Comparison of ENCODE assay signal across 2 cellular contexts in genomic region chr4:78776729-78777555, GRCh38.
A peak's percentile ranks its signal among the peaks of the same experiment; 100 is the strongest.
TF ChIP-seq lines count a peak whose summit lies in the region.

No MANE protein-coding gene starts in this region.

TF ChIP-seq in IMR-90, 13 proteins besides CTCF, POLR2A, EP300 and RAD21:
- TF ChIP-seq MXI1 (IDR thresholded peaks at IDR 0.05; ENCODE audit: borderline replicate concordance, low read depth, low read length): no peak
- no peak for TF ChIP-seq MAZ (IDR thresholded peaks at IDR 0.05; ENCODE audit: borderline replicate concordance, low read depth, low read length)
- TF ChIP-seq SMC3 (IDR thresholded peaks at IDR 0.05; ENCODE audit: low read depth, low read length): no peak
- no peak for TF ChIP-seq MAFK (IDR thresholded peaks at IDR 0.05; ENCODE audit: low read depth, low read length)
- no peak; the same call in 1 of the 2 replicates for TF ChIP-seq FOS (IDR thresholded peaks at IDR 0.05; ENCODE audit: low read depth, low read length)
- no peak for TF ChIP-seq RCOR1 (IDR thresholded peaks at IDR 0.05; ENCODE audit: insufficient replicate concordance, low read length)
- no peak for TF ChIP-seq ELK1 (IDR thresholded peaks at IDR 0.05; ENCODE audit: borderline replicate concordance, low read depth, low read length)
- no peak for TF ChIP-seq NFE2L2 (IDR thresholded peaks at IDR 0.05; ENCODE audit: low read depth, low read length)
- no peak for TF ChIP-seq BHLHE40 (IDR thresholded peaks at IDR 0.05; ENCODE audit: low read depth, low read length)
- TF ChIP-seq USF2 (IDR thresholded peaks at IDR 0.05; ENCODE audit: low read depth, low read length): no peak
- TF ChIP-seq CEBPB (IDR thresholded peaks at IDR 0.05; ENCODE audit: low read depth, low read length): no peak

TF ChIP-seq in K562, 482 proteins besides CTCF, POLR2A, EP300 and RAD21 (continues in another document):
- no peak for TF ChIP-seq HDAC3 (IDR thresholded peaks at IDR 0.05; ENCODE audit: borderline replicate concordance, partially characterized antibody)
- TF ChIP-seq SAP30 (IDR thresholded peaks at IDR 0.05; ENCODE audit: borderline replicate concordance, insufficient read depth, low read depth, low read length, poor library complexity, severe bottlenecking): peak; percentile 78
- 0 out of 2 replicates have a peak, but pooled peaks have one; percentile 52 for TF ChIP-seq ETV5 (CRISPR knock-in tag; IDR thresholded peaks at IDR 0.05; ENCODE audit: low read depth)
- no peak for TF ChIP-seq ZNF507 (tag; conservative IDR thresholded peaks at IDR 0.05)
- TF ChIP-seq NKRF (IDR thresholded peaks at IDR 0.05; ENCODE audit: borderline replicate concordance): 0 out of 2 replicates have a peak, but pooled peaks have one; percentile 49
- TF ChIP-seq TGIF2 (CRISPR knock-in tag; IDR thresholded peaks at IDR 0.05): 0 out of 2 replicates have a peak, but pooled peaks have one; percentile 36
- TF ChIP-seq SUPT5H (IDR thresholded peaks at IDR 0.05): peak; percentile 38; the same call in 1 of the 2 replicates
- TF ChIP-seq TCFL5 (CRISPR knock-in tag; conservative IDR thresholded peaks at IDR 0.05): no peak
- no peak for TF ChIP-seq NFRKB (IDR thresholded peaks at IDR 0.05; ENCODE audit: low read depth)
- no peak for TF ChIP-seq ILK (tag; IDR thresholded peaks at IDR 0.05; ENCODE audit: borderline replicate concordance, low read depth)
- TF ChIP-seq ARID4B (CRISPR knock-in tag; IDR thresholded peaks at IDR 0.05): peak; percentile 65
- TF ChIP-seq ATF6 (CRISPR knock-in tag; IDR thresholded peaks at IDR 0.05): 0 out of 2 replicates have a peak, but pooled peaks have one; percentile 33
- 0 out of 4 replicates have a peak, but pooled peaks of 1 of the 2 experiments have one; percentile 42 for TF ChIP-seq BCLAF1 (IDR thresholded peaks at IDR 0.05; ENCODE audit: borderline replicate concordance in 1 of 2, control insufficient read depth in 1 of 2, low read depth in 2 of 2, low read length in 1 of 2)
- TF ChIP-seq ZNF184 (CRISPR knock-in tag; IDR thresholded peaks at IDR 0.05): no peak
- no peak for TF ChIP-seq KLF13 (tag; IDR thresholded peaks at IDR 0.05; ENCODE audit: borderline replicate concordance, low read depth)
- peak in 1 of 2 experiments; percentile 37 for TF ChIP-seq AFF1 (IDR thresholded peaks at IDR 0.05; ENCODE audit: low read depth in 1 of 2, partially characterized antibody in 2 of 2)
- peak; percentile 26 for TF ChIP-seq POLR2B (IDR thresholded peaks at IDR 0.05; ENCODE audit: low read depth, partially characterized antibody)
- TF ChIP-seq SIX5 (IDR thresholded peaks at IDR 0.05; ENCODE audit: borderline replicate concordance in 1 of 2, insufficient read depth in 1 of 2, low read depth in 1 of 2, low read length in 2 of 2): no peak
- TF ChIP-seq CREM (IDR thresholded peaks at IDR 0.05; ENCODE audit: low read depth): peak; percentile 20; the same call in 1 of the 2 replicates
- TF ChIP-seq MLLT1 (IDR thresholded peaks at IDR 0.05): peak; percentile 70 to 93
- TF ChIP-seq SMARCE1 (IDR thresholded peaks at IDR 0.05): 0 out of 2 replicates have a peak, but pooled peaks have one; percentile 17
- 0 out of 2 replicates have a peak, but pooled peaks have one; percentile 18 for TF ChIP-seq CREB3L1 (IDR thresholded peaks at IDR 0.05; ENCODE audit: borderline replicate concordance, low read depth)
- peak; percentile 46 for TF ChIP-seq ATF3 (IDR thresholded peaks at IDR 0.05)
- no peak; the same call in 1 of the 2 replicates for TF ChIP-seq ATF3 (CRISPR knock-in tag; conservative IDR thresholded peaks at IDR 0.05)
- no peak for TF ChIP-seq JUN (IDR thresholded peaks at IDR 0.05; ENCODE audit: borderline replicate concordance, low read depth, low read length)
- peak; percentile 31; the same call in 1 of the 2 replicates for TF ChIP-seq JUN (CRISPR knock-in tag; IDR thresholded peaks at IDR 0.05; ENCODE audit: borderline replicate concordance)
- TF ChIP-seq TCF3 (CRISPR knock-in tag; IDR thresholded peaks at IDR 0.05): peak; percentile 30; the same call in 1 of the 2 replicates
- no peak for TF ChIP-seq ZNF134 (CRISPR knock-in tag; conservative IDR thresholded peaks at IDR 0.05)
